Comparison of ENCODE assay signal across 10 cellular contexts in genomic region chr11:390175-390574, GRCh38. TPM values are rescaled to one million over a fixed set of nuclear protein-coding genes. Genes with fewer than 3 reads are reported as not detected.
DNase-seq lines count a peak whose midpoint lies in the region; ATAC-seq and TF ChIP-seq lines count a peak whose summit lies in the region.
"Had no signal": no experiment of that assay in that cellular context is flagged by ENCODE, and none has a peak within 500 bp of the region (broad histone marks: within the 10 kb centered on the region; RNA-seq: fewer than 3 reads in every experiment).

No MANE protein-coding gene starts in this region.

- no peaks in the 10 kb centered on the region for H3K79me2 ChIP-seq in DND-41 (ENCODE audit: insufficient read depth, low read length)
- peaks cover 7% of the 10 kb centered on the region for H3K79me2 ChIP-seq in hepatocyte

- H3K36me3 ChIP-seq in DND-41 (ENCODE audit: insufficient read depth, low read length) (no peaks in the 10 kb centered on the region), hepatocyte (replicated peaks; ENCODE audit: insufficient read depth, low read depth) (no peaks in the 10 kb centered on the region)
- H3K36me3 ChIP-seq: tibial nerve had no signal

- DNase-seq in DND-41 (no peak), NCI-H146 treated with DMSO at 0.1 percent for 48 hours (lab: John Stamatoyannopoulos, UW; ENCODE audit: unreplicated experiment) (peak; percentile 9), hepatocyte (ENCODE audit: low spot score) (no peak), cerebellum (ENCODE audit: low spot score) (no peak)
- DNase-seq: activated naive CD4-positive, alpha-beta T cell treated with anti-CD3 and anti-CD28 coated beads, Interleukin-2, amount 10 ng/mL, durations not matched to agents 7 days and 5 days; CD8-positive, alpha-beta T cell; NCI-H2171 treated with DMSO at 0.1 percent for 48 hours had no signal

- H3K4me1 ChIP-seq in DND-41 (ENCODE audit: insufficient read depth, low read length): no peaks in the 10 kb centered on the region
- peaks cover 14% of the 10 kb centered on the region for H3K4me1 ChIP-seq in hepatocyte (ENCODE audit: insufficient read depth)

- H3K4me2 ChIP-seq in DND-41 (ENCODE audit: insufficient read depth, low read length) (no peak overlapping the region), hepatocyte (no peak overlapping the region)

- H2AFZ ChIP-seq in DND-41 (ENCODE audit: low read depth, low read length) (no peak overlapping the region), hepatocyte (no peak overlapping the region)

- no peak overlapping the region for H3K4me3 ChIP-seq in DND-41 (ENCODE audit: low read depth in 1 of 2, low read length in 2 of 2)
- no peak overlapping the region for H3K4me3 ChIP-seq in hepatocyte
- H3K4me3 ChIP-seq: tibial nerve had no signal

- 58% methylated on average over 9 of the region's 11 CpGs for WGBS in hepatocyte (ENCODE audit: low lambda C conversion rate, missing lambda C conversion rate)

- H3K27me3 ChIP-seq in DND-41 (ENCODE audit: insufficient read depth, low read length, poor library complexity) (no peaks in the 10 kb centered on the region), hepatocyte (no peaks in the 10 kb centered on the region)

- peak; percentile 29 for TF ChIP-seq CTCF in DND-41 (IDR thresholded peaks at IDR 0.05; ENCODE audit: borderline replicate concordance, extremely low read depth, low read length, poor library complexity, severe bottlenecking)
- TF ChIP-seq CTCF in hepatocyte (IDR thresholded peaks at IDR 0.05; ENCODE audit: poor library complexity): peak; percentile 17

- ATAC-seq in DND-41 (ENCODE audit: insufficient read depth, low read depth): no peak
- no peak for ATAC-seq in GM19035 (IDR thresholded peaks at IDR 0.05; ENCODE audit: unreplicated experiment)
- ATAC-seq: CD8-positive, alpha-beta T cell had no signal

- H4K20me1 ChIP-seq in DND-41 (ENCODE audit: insufficient read depth, low read length): peaks cover 6% of the 10 kb centered on the region; the same call in 1 of the 2 replicates
- H4K20me1 ChIP-seq in hepatocyte (ENCODE audit: insufficient read depth, poor library complexity, severe bottlenecking): peaks cover under 1% of the 10 kb centered on the region

- no peak overlapping the region for H3K9ac ChIP-seq in DND-41 (ENCODE audit: low read depth, low read length)

- H3K27ac ChIP-seq in DND-41 (ENCODE audit: low read length): no peak overlapping the region
- no peak overlapping the region for H3K27ac ChIP-seq in hepatocyte
- H3K27ac ChIP-seq: tibial nerve had no signal

- peaks cover 13% of the 10 kb centered on the region for H3K9me3 ChIP-seq in DND-41 (ENCODE audit: insufficient read depth, low read length, severe bottlenecking)
- no peaks in the 10 kb centered on the region for H3K9me3 ChIP-seq in hepatocyte (ENCODE audit: low read depth)

- H3K9me2 ChIP-seq in hepatocyte (replicated peaks; ENCODE audit: insufficient read depth): no peaks in the 10 kb centered on the region

RNA-seq across cellular contexts. Expression of gene PKP3, which starts 3.8 kb away (rescaled TPM):
- total RNA-seq in hepatocyte (55.6 and 62.1 TPM in 2 replicates), cerebellum (0.73 TPM)
- polyA plus RNA-seq in hepatocyte: 89.5 and 91.3 TPM in 2 replicates

RNA-seq across cellular contexts. Expression of gene B4GALNT4, which starts 20.9 kb away (rescaled TPM):
- 27.8 and 38.8 TPM in 2 replicates for total RNA-seq in hepatocyte
- 30.0 and 44.6 TPM in 2 replicates for polyA plus RNA-seq in hepatocyte
- 59.2 TPM for total RNA-seq in cerebellum

RNA-seq across cellular contexts. Expression of gene SIGIRR, which starts 24.6 kb away (rescaled TPM):
- 42.4 and 52.1 TPM in 2 replicates for total RNA-seq in hepatocyte
- 77.4 and 85.3 TPM in 2 replicates for polyA plus RNA-seq in hepatocyte
- total RNA-seq in cerebellum: 6.3 TPM

RNA-seq across cellular contexts. Expression of gene ANO9, which starts 51.6 kb away (rescaled TPM):
- total RNA-seq in hepatocyte (19.5 and 21.2 TPM in 2 replicates), cerebellum (not detected)
- 34.9 and 35.7 TPM in 2 replicates for polyA plus RNA-seq in hepatocyte
- total RNA-seq: osteoblast had no signal

RNA-seq across cellular contexts. Expression of gene PTDSS2, which starts 59.9 kb away (rescaled TPM):
- total RNA-seq in hepatocyte (29.7 and 31.5 TPM in 2 replicates), cerebellum (26.9 TPM)
- polyA plus RNA-seq in hepatocyte: 50.6 and 50.8 TPM in 2 replicates

Comparison
In these comparisons a context has a peak if more than half of its experiments do, and no peak if none do; other contexts are left out.
1. RNA of gene PKP3, which starts 3.8 kb away (total RNA-seq): 55.6 to 62.1 TPM in hepatocyte; 0.73 TPM in cerebellum (single experiment); every median in the first group is over 10 times any median in the second.